ENCODE assay signal across 8 cellular contexts in the genomic region with DNA sequence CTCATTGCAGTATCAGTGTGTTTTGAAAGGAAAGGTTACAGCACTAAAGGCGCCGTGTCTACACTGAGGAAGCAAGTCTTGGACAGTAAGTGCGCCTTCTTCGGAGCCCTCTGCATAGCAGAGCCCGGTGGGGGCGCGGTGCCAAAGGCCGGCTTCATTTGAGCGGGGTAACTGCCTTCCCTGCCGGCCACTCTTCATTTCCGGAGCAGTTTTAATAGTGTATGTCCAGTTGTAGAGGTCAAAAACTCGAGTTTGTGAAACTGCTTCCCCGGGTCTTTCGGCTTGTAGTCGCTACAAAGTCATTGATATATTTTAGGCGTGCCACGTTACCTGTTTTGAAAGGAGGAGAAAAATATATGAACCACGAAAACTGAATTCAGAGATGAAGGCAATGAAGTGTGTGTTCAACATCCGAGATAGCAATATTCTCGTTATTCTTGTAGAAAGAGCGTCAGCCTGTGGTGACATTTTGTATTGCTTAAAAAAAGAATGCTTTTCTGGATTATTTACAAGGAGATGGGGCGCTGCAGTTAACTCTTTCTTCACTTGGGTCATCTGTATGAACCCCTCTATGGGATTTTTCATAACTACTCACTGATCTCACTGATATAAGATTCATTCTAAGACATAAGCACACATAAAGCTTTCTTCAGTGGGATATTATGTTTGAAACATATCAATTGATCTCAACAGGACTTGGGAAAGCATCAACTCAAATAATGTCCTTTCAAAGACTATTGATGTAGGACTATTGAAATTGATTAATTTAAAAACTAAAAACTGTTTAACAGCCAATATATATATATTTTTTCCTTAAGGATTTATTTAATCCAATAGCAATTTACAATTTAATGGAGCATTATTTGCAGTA. TPM values are rescaled to one million over a fixed set of nuclear protein-coding genes. Genes with fewer than 3 reads are reported as not detected.
DNase-seq lines count a peak whose midpoint lies in the region; ATAC-seq and TF ChIP-seq lines count a peak whose summit lies in the region.

No MANE protein-coding gene starts in this region.

- DNase-seq in CD4-positive, CD25-positive, alpha-beta regulatory T cell = peak; percentile 15 to 80 (median 65)
- DNase-seq in NCI-H748 treated with DMSO at 0.1 percent for 48 hours (lab: John Stamatoyannopoulos, UW) (peak; percentile 58), suprapubic skin (ENCODE audit: low spot score in 2 of 2) (peak; percentile 80 to 85)
- DNase-seq in activated CD8-positive, alpha-beta memory T cell treated with anti-CD3 and anti-CD28 coated beads, Interleukin-2, amount 50 U/mL, for 48 hours = peak; percentile 72

- H3K27me3 Mint-ChIP-seq in CD4-positive, CD25-positive, alpha-beta regulatory T cell = peaks cover 18% of the 10 kb centered on the region

- peak overlapping the region; percentile 94 for H3K4me3 ChIP-seq in CD4-positive, CD25-positive, alpha-beta regulatory T cell (ENCODE audit: low read depth, low read length)
- H3K4me3 ChIP-seq in esophagus (ENCODE audit: low read depth in 1 of 2, low read length in 2 of 2) (peak overlapping the region; percentile 71 to 85), mucosa of rectum (ENCODE audit: low read length in 2 of 2) (peak overlapping the region; percentile 91 to 95), suprapubic skin (peak overlapping the region; percentile 64)

- ATAC-seq in CD4-positive, CD25-positive, alpha-beta regulatory T cell (ENCODE audit: low read depth in 2 of 2) = peak; percentile 15 to 18
- ATAC-seq in GM19372 (IDR thresholded peaks at IDR 0.05; ENCODE audit: low read depth, unreplicated experiment) = peak; percentile 14
- ATAC-seq in HG03460 (IDR thresholded peaks at IDR 0.05; ENCODE audit: unreplicated experiment) = peak; percentile 13

- peaks cover 37% of the 10 kb centered on the region for H3K4me1 ChIP-seq in CD4-positive, CD25-positive, alpha-beta regulatory T cell (ENCODE audit: control insufficient read depth, insufficient read depth, low read length, poor library complexity, severe bottlenecking)
- H3K4me1 ChIP-seq in esophagus (ENCODE audit: control insufficient read depth in 2 of 2, insufficient read depth in 2 of 2, low read length in 1 of 2) (peaks cover 0 to 2% of the 10 kb centered on the region in 2 donors), mucosa of rectum (ENCODE audit: control insufficient read depth in 2 of 2, insufficient read depth in 2 of 2, low read length in 2 of 2) (peaks cover 22 to 25% of the 10 kb centered on the region in 2 donors), suprapubic skin (peaks cover 32% of the 10 kb centered on the region)

- peak overlapping the region; percentile 82 to 94 for H3K9ac ChIP-seq in mucosa of rectum (ENCODE audit: low read depth in 1 of 2, low read length in 2 of 2)

- H3K9me3 Mint-ChIP-seq in CD4-positive, CD25-positive, alpha-beta regulatory T cell = no peaks in the 10 kb centered on the region

- H3K4me1 Mint-ChIP-seq in CD4-positive, CD25-positive, alpha-beta regulatory T cell = peaks cover 11 to 31% (median 24%) of the 10 kb centered on the region in 4 donors

- H3K27ac Mint-ChIP-seq in CD4-positive, CD25-positive, alpha-beta regulatory T cell = peak overlapping the region; percentile 35 to 99 (median 98)

- TF ChIP-seq CTCF in suprapubic skin (IDR thresholded peaks at IDR 0.05) = peak in 1 of 2 donors; percentile 49

- H3K36me3 Mint-ChIP-seq in CD4-positive, CD25-positive, alpha-beta regulatory T cell = no peaks in the 10 kb centered on the region

- 0 to 1% methylated on average over 22 of the region's 22 CpGs for WGBS in esophagus, 2 donors
- WGBS in suprapubic skin = under 1% methylated on average over 22 of the region's 22 CpGs

- peak overlapping the region; percentile 90 for H3K27ac ChIP-seq in CD4-positive, CD25-positive, alpha-beta regulatory T cell (ENCODE audit: insufficient read depth, low read length, poor library complexity, severe bottlenecking)
- H3K27ac ChIP-seq in esophagus (ENCODE audit: low read depth in 2 of 2, low read length in 1 of 2) (peak overlapping the region; percentile 81 to 90), mucosa of rectum (ENCODE audit: low read depth in 2 of 2, low read length in 2 of 2) (peak overlapping the region; percentile 88 to 91), suprapubic skin (peak overlapping the region; percentile 79)

- no peaks in the 10 kb centered on the region for H3K9me3 ChIP-seq in CD4-positive, CD25-positive, alpha-beta regulatory T cell (ENCODE audit: control insufficient read depth in 2 of 2, low read length in 2 of 2)
- H3K9me3 ChIP-seq in esophagus (ENCODE audit: control insufficient read depth in 2 of 2, insufficient read depth in 1 of 2, low read depth in 1 of 2, low read length in 1 of 2) (no peaks in the 10 kb centered on the region), mucosa of rectum (ENCODE audit: control insufficient read depth in 2 of 2, low read length in 2 of 2) (no peaks in the 10 kb centered on the region), suprapubic skin (no peaks in the 10 kb centered on the region)

- no peaks in the 10 kb centered on the region for H3K36me3 ChIP-seq in CD4-positive, CD25-positive, alpha-beta regulatory T cell (ENCODE audit: control insufficient read depth, insufficient read depth, low read length)
- no peaks in the 10 kb centered on the region for H3K36me3 ChIP-seq in esophagus (ENCODE audit: control insufficient read depth in 2 of 2, insufficient read depth in 2 of 2, low read length in 1 of 2)
- H3K36me3 ChIP-seq in mucosa of rectum (ENCODE audit: control insufficient read depth in 2 of 2, insufficient read depth in 2 of 2, low read length in 2 of 2) = no peaks in the 10 kb centered on the region
- H3K36me3 ChIP-seq in suprapubic skin = no peaks in the 10 kb centered on the region

- H3K27me3 ChIP-seq in CD4-positive, CD25-positive, alpha-beta regulatory T cell (ENCODE audit: control insufficient read depth, insufficient read depth, low read length) = peaks cover 6% of the 10 kb centered on the region
- H3K27me3 ChIP-seq in esophagus (ENCODE audit: control insufficient read depth in 1 of 2, insufficient read depth in 2 of 2, low read length in 2 of 2) (no peaks in the 10 kb centered on the region), mucosa of rectum (ENCODE audit: control insufficient read depth in 2 of 2, insufficient read depth in 2 of 2, low read length in 2 of 2) (peaks cover 2 to 4% of the 10 kb centered on the region in 2 donors), suprapubic skin (no peaks in the 10 kb centered on the region)

- no peak for TF ChIP-seq POLR2A in suprapubic skin (IDR thresholded peaks at IDR 0.05)

- peak overlapping the region; percentile 93 to 96 (median 94) for H3K4me3 Mint-ChIP-seq in CD4-positive, CD25-positive, alpha-beta regulatory T cell

- no peak for TF ChIP-seq EP300 in suprapubic skin (IDR thresholded peaks at IDR 0.05)

RNA-seq across cellular contexts. Expression of a gene that starts 3.0 kb away (rescaled TPM):
- total RNA-seq in CD4-positive, CD25-positive, alpha-beta regulatory T cell = 13.2 TPM
- 1 to 10 TPM; 6.1 to 8.9 (median 6.9) TPM for polyA plus RNA-seq in CD4-positive, CD25-positive, alpha-beta regulatory T cell
- 1 to 10 TPM; 3.3 to 5.4 TPM for polyA plus RNA-seq in esophagus
- total RNA-seq in suprapubic skin = 10 to 100 TPM; 27.6 to 65.5 (median 42.1) TPM

Comparison
In these comparisons a context has a peak if more than half of its experiments do, and no peak if none do; other contexts are left out.
1. Peak in every context shown above with its lines: DNase-seq, ATAC-seq, H3K4me3 ChIP-seq and H3K27ac ChIP-seq.